14 cellular contexts compared by ENCODE assay signal in genomic region chr15:35319354-35319753, GRCh38.
DNase-seq lines count a peak whose midpoint lies in the region; ATAC-seq, FAIRE-seq and TF ChIP-seq lines count a peak whose summit lies in the region.
"Had no signal": no experiment of that assay in that cellular context is flagged by ENCODE, and none has a peak within 500 bp of the region (broad histone marks: within the 10 kb centered on the region; RNA-seq: fewer than 3 reads in every experiment).

No MANE protein-coding gene starts in this region.

- peaks cover 0 to 8% (median 2%) of the 10 kb centered on the region in 7 donors for H3K9me3 Mint-ChIP-seq in CD14-positive monocyte
- H3K9me3 Mint-ChIP-seq: CD4-positive, alpha-beta T cell had no signal

- H3K36me3 Mint-ChIP-seq in CD14-positive monocyte: no peaks in the 10 kb centered on the region

- H3K27me3 ChIP-seq in RWPE2 (ENCODE audit: insufficient read depth, poor library complexity, severe bottlenecking): no peaks in the 10 kb centered on the region
- H3K27me3 ChIP-seq in mesendoderm (ENCODE audit: insufficient read depth, low read length, poor library complexity): no peaks in the 10 kb centered on the region
- H3K27me3 ChIP-seq in testis: no peaks in the 10 kb centered on the region
- H3K27me3 ChIP-seq: BLaER1 treated with 17β-estradiol and CSF1 and Interleukin-3, amounts not matched to agents 10 nM and 100 nM had no signal

- peak overlapping the region; percentile 1 for H3K27ac ChIP-seq in RWPE2 (ENCODE audit: poor library complexity, severe bottlenecking)
- no peak overlapping the region for H3K27ac ChIP-seq in epithelial cell of prostate
- no peak overlapping the region for H3K27ac ChIP-seq in mesendoderm (ENCODE audit: low read depth, low read length)
- H3K27ac ChIP-seq in testis: no peak overlapping the region
- H3K27ac ChIP-seq: BLaER1 treated with 17β-estradiol and CSF1 and Interleukin-3, amounts not matched to agents 10 nM and 100 nM had no signal

- H4K8ac ChIP-seq in mesendoderm (ENCODE audit: low read depth, low read length): peak overlapping the region; percentile 56

- no peaks in the 10 kb centered on the region for H3K79me2 ChIP-seq in mesendoderm (ENCODE audit: control insufficient read depth, insufficient read depth, low read length)

- no peak for TF ChIP-seq POLR2A in testis (IDR thresholded peaks at IDR 0.05)

- H2BK15ac ChIP-seq in mesendoderm (replicated peaks; ENCODE audit: low read depth): no peak overlapping the region

- WGBS in mesendoderm (ENCODE audit: extremely low coverage, insufficient coverage, low lambda C conversion rate): no CpG with 5 or more reads among the region's 8 CpGs
- WGBS in testis, 2 donors: 93 to 95% methylated on average over 8 of the region's 8 CpGs

- H3K27ac Mint-ChIP-seq in CD14-positive monocyte: no peak overlapping the region
- H3K27ac Mint-ChIP-seq: CD4-positive, alpha-beta T cell had no signal

- H3K4me3 Mint-ChIP-seq in CD14-positive monocyte: no peak overlapping the region
- H3K4me3 Mint-ChIP-seq: CD4-positive, alpha-beta T cell had no signal

- H2BK5ac ChIP-seq in mesendoderm (ENCODE audit: low read length): no peak overlapping the region

- H3K56ac ChIP-seq in mesendoderm (ENCODE audit: low read length): no peak overlapping the region

- H3K79me1 ChIP-seq in mesendoderm (ENCODE audit: low read length): no peaks in the 10 kb centered on the region

- H2BK120ac ChIP-seq in mesendoderm (ENCODE audit: low read depth, low read length): no peak overlapping the region

- peak; percentile 43 for DNase-seq in M059J (ENCODE audit: low read depth)
- DNase-seq in RWPE2 (ENCODE audit: low spot score): peak; percentile 71
- peak; percentile 27 for DNase-seq in epithelial cell of prostate (ENCODE audit: low read depth, low spot score)
- DNase-seq in mesendoderm: no peak
- no peak for DNase-seq in CD14-positive monocyte (ENCODE audit: low spot score)
- no peak for DNase-seq in urothelium cell line (ENCODE audit: low spot score)
- DNase-seq in testis: no peak
- DNase-seq: ACHN; CD4-positive, alpha-beta T cell; DMS79; IMR-90 had no signal

- H3K4me3 ChIP-seq in RWPE2 (ENCODE audit: severe bottlenecking): no peak overlapping the region
- no peak overlapping the region for H3K4me3 ChIP-seq in mesendoderm (ENCODE audit: low read length)
- no peak overlapping the region for H3K4me3 ChIP-seq in testis
- H3K4me3 ChIP-seq: BLaER1 treated with 17β-estradiol and CSF1 and Interleukin-3, amounts not matched to agents 10 nM and 100 nM; GM12878 had no signal

- H3K9ac ChIP-seq in mesendoderm (ENCODE audit: low read length): no peak overlapping the region
- H3K9ac ChIP-seq: BLaER1 treated with 17β-estradiol and CSF1 and Interleukin-3, amounts not matched to agents 10 nM and 100 nM had no signal

- peaks cover 12% of the 10 kb centered on the region for H3K4me1 ChIP-seq in RWPE2 (ENCODE audit: insufficient read depth, poor library complexity, severe bottlenecking)
- no peaks in the 10 kb centered on the region for H3K4me1 ChIP-seq in mesendoderm (ENCODE audit: control insufficient read depth, low read depth, low read length)
- H3K4me1 ChIP-seq in testis: no peaks in the 10 kb centered on the region
- H3K4me1 ChIP-seq: BLaER1 treated with 17β-estradiol and CSF1 and Interleukin-3, amounts not matched to agents 10 nM and 100 nM had no signal

- TF ChIP-seq CTCF in RWPE2 (IDR thresholded peaks at IDR 0.05; ENCODE audit: poor library complexity, severe bottlenecking) (no peak), CD14-positive monocyte (IDR thresholded peaks at IDR 0.05) (no peak), testis (IDR thresholded peaks at IDR 0.05) (no peak)

- no peak for FAIRE-seq in urothelium cell line (lab: Jason Lieb, UNC)
- FAIRE-seq: GM12878 had no signal

- H3K4ac ChIP-seq in mesendoderm (ENCODE audit: low read depth, low read length): no peak overlapping the region

- no peak overlapping the region for H3K18ac ChIP-seq in mesendoderm (ENCODE audit: low read length)

- intact Hi-C loops in CD14-positive monocyte (cut with micrococcal nuclease): no loop called here
- intact Hi-C loops in testis (cut with DNase I; ENCODE audit: low total_unique reads): no loop called here

- H3K36me3 ChIP-seq in RWPE2 (ENCODE audit: low read depth): no peaks in the 10 kb centered on the region
- H3K36me3 ChIP-seq in mesendoderm (ENCODE audit: control insufficient read depth, insufficient read depth, low read length): no peaks in the 10 kb centered on the region
- no peaks in the 10 kb centered on the region for H3K36me3 ChIP-seq in testis (ENCODE audit: low read depth, missing control alignments)
- H3K36me3 ChIP-seq: BLaER1 treated with 17β-estradiol and CSF1 and Interleukin-3, amounts not matched to agents 10 nM and 100 nM had no signal

- H3K4me1 Mint-ChIP-seq in CD14-positive monocyte: no peaks in the 10 kb centered on the region

- no peak overlapping the region for H3K4me2 ChIP-seq in mesendoderm (ENCODE audit: low read length)
- H3K4me2 ChIP-seq: BLaER1 treated with 17β-estradiol and CSF1 and Interleukin-3, amounts not matched to agents 10 nM and 100 nM had no signal

- peak; percentile 78 for ATAC-seq in RWPE2 (ENCODE audit: low read depth)
- no peak for ATAC-seq in GM18909 (IDR thresholded peaks at IDR 0.05; ENCODE audit: poor library complexity, unreplicated experiment)
- ATAC-seq: GM12878 had no signal

- no peak overlapping the region for H4K5ac ChIP-seq in mesendoderm (ENCODE audit: low read length)

- H3K23ac ChIP-seq in mesendoderm (ENCODE audit: low read length): no peak overlapping the region

- H2AK5ac ChIP-seq in mesendoderm (ENCODE audit: low read length): no peak overlapping the region

- no peaks in the 10 kb centered on the region for H3K27me3 Mint-ChIP-seq in CD14-positive monocyte (ENCODE audit: low read depth in 3 of 3)
- H3K27me3 Mint-ChIP-seq: CD4-positive, alpha-beta T cell had no signal

- H3K9me3 ChIP-seq in RWPE2 (ENCODE audit: severe bottlenecking): no peaks in the 10 kb centered on the region
- no peaks in the 10 kb centered on the region for H3K9me3 ChIP-seq in testis

Comparison
In these comparisons a context has a peak if more than half of its experiments do, and no peak if none do; other contexts are left out.
1. DNase-seq: peak in M059J (single experiment), RWPE2 (single experiment) and epithelial cell of prostate (single experiment); none in mesendoderm (single experiment), CD14-positive monocyte (single experiment), urothelium cell line (single experiment) and testis (single experiment).